Comparison of ENCODE assay signal across 8 cellular contexts in genomic region chr2:84889332-84889731, GRCh38. TPM values are rescaled to one million over a fixed set of nuclear protein-coding genes. Genes with fewer than 3 reads are reported as not detected.
DNase-seq lines count a peak whose midpoint lies in the region; ATAC-seq and TF ChIP-seq lines count a peak whose summit lies in the region.

No MANE protein-coding gene starts in this region.

- TF ChIP-seq CTCF in CD14-positive monocyte (IDR thresholded peaks at IDR 0.05) (no peak), HEK293 (tag by site-specific recombination; IDR thresholded peaks at IDR 0.05) (no peak)

- H3K27me3 Mint-ChIP-seq in CD14-positive monocyte (ENCODE audit: low read depth in 3 of 3) = peaks cover 0 to 2% (median 2%) of the 10 kb centered on the region in 3 donors
- H3K27me3 Mint-ChIP-seq in activated T-helper 1 cell treated with anti-CD3 and anti-CD28 coated beads, Interleukin-12 subunit alpha, Interleukin-12 subunit beta, Interleukin-2, Interleukin-4 antibody, amounts not matched to agents 30 ng/mL and 10 ng/mL and 1 ng/mL, durations not matched to agents 14 hours and 24 hours and 36 hours (ENCODE audit: insufficient read depth) = no peaks in the 10 kb centered on the region

- H3K4me1 Mint-ChIP-seq in CD14-positive monocyte = peaks cover 39% of the 10 kb centered on the region
- peaks cover 69% of the 10 kb centered on the region for H3K4me1 Mint-ChIP-seq in activated T-helper 1 cell treated with anti-CD3 and anti-CD28 coated beads, Interleukin-12 subunit alpha, Interleukin-12 subunit beta, Interleukin-2, Interleukin-4 antibody, amounts not matched to agents 30 ng/mL and 10 ng/mL and 1 ng/mL, durations not matched to agents 14 hours and 24 hours and 36 hours (ENCODE audit: low read depth)

- 94% methylated on average over 2 of the region's 2 CpGs for WGBS in aorta, 2 donors

- H3K4me3 ChIP-seq in HEK293 (ENCODE audit: low read depth, low read length) (no peak overlapping the region), muscle layer of duodenum (ENCODE audit: low read depth in 1 of 2, low read length in 2 of 2) (peak overlapping the region in 1 of 2 donors; percentile 49), aorta (ENCODE audit: low read length in 2 of 2) (no peak overlapping the region)

- peak overlapping the region; percentile 4 to 78 for H3K4me3 Mint-ChIP-seq in CD14-positive monocyte
- H3K4me3 Mint-ChIP-seq in activated T-helper 1 cell treated with anti-CD3 and anti-CD28 coated beads, Interleukin-12 subunit alpha, Interleukin-12 subunit beta, Interleukin-2, Interleukin-4 antibody, amounts not matched to agents 30 ng/mL and 10 ng/mL and 1 ng/mL, durations not matched to agents 14 hours and 24 hours and 36 hours = peak overlapping the region; percentile 62

- intact Hi-C loops in CD14-positive monocyte (cut with micrococcal nuclease) = no loop called here
- intact Hi-C loops in activated T-helper 1 cell treated with anti-CD3 and anti-CD28 coated beads, Interleukin-12 subunit alpha, Interleukin-12 subunit beta, Interleukin-2, Interleukin-4 antibody, amounts not matched to agents 30 ng/mL and 10 ng/mL and 1 ng/mL, durations not matched to agents 14 hours and 24 hours and 36 hours (cut with micrococcal nuclease) = loop anchor here (2.0 kb wide), 1 partner anchor 35 kb away; no protein-coding TSS in a partner anchor
- intact Hi-C loops in aorta (cut with DNase I) = no loop called here

- CTCF ChIA-PET in HEK293 (lab: Yijun Ruan, JAX) = interaction anchor here (4.3 kb wide), 1 partner anchor 37 kb away, joined by 24 read pairs; no protein-coding TSS in a partner anchor

- peaks cover 0 to 4% (median 0%) of the 10 kb centered on the region in 7 donors for H3K9me3 Mint-ChIP-seq in CD14-positive monocyte
- H3K9me3 Mint-ChIP-seq in activated T-helper 1 cell treated with anti-CD3 and anti-CD28 coated beads, Interleukin-12 subunit alpha, Interleukin-12 subunit beta, Interleukin-2, Interleukin-4 antibody, amounts not matched to agents 30 ng/mL and 10 ng/mL and 1 ng/mL, durations not matched to agents 14 hours and 24 hours and 36 hours = no peaks in the 10 kb centered on the region

- peak overlapping the region; percentile 92 to 96 (median 94) for H3K27ac Mint-ChIP-seq in CD14-positive monocyte
- H3K27ac Mint-ChIP-seq in activated T-helper 1 cell treated with anti-CD3 and anti-CD28 coated beads, Interleukin-12 subunit alpha, Interleukin-12 subunit beta, Interleukin-2, Interleukin-4 antibody, amounts not matched to agents 30 ng/mL and 10 ng/mL and 1 ng/mL, durations not matched to agents 14 hours and 24 hours and 36 hours = peak overlapping the region; percentile 97

- H3K36me3 Mint-ChIP-seq in CD14-positive monocyte = no peaks in the 10 kb centered on the region
- H3K36me3 Mint-ChIP-seq in activated T-helper 1 cell treated with anti-CD3 and anti-CD28 coated beads, Interleukin-12 subunit alpha, Interleukin-12 subunit beta, Interleukin-2, Interleukin-4 antibody, amounts not matched to agents 30 ng/mL and 10 ng/mL and 1 ng/mL, durations not matched to agents 14 hours and 24 hours and 36 hours (ENCODE audit: low read depth) = no peaks in the 10 kb centered on the region

- ATAC-seq in aorta (ENCODE audit: low FRiP score) = no peak

- H3K9me3 ChIP-seq in HEK293 (ENCODE audit: control insufficient read depth, insufficient read depth, low read depth, low read length) = no peaks in the 10 kb centered on the region
- no peaks in the 10 kb centered on the region for H3K9me3 ChIP-seq in muscle layer of duodenum (ENCODE audit: control insufficient read depth in 1 of 2, low read length in 2 of 2)
- no peaks in the 10 kb centered on the region for H3K9me3 ChIP-seq in aorta (ENCODE audit: control insufficient read depth, low read length)

- H3K27ac ChIP-seq in HEK293 (ENCODE audit: extremely low read depth, low read depth, low read length) (no peak overlapping the region), muscle layer of duodenum (ENCODE audit: low read length) (peak overlapping the region; percentile 74), aorta (ENCODE audit: low read depth in 1 of 2, low read length in 2 of 2) (no peak overlapping the region)

- H3K4me1 ChIP-seq in HEK293 (ENCODE audit: control insufficient read depth, insufficient read depth, low read length) (no peaks in the 10 kb centered on the region), muscle layer of duodenum (ENCODE audit: control insufficient read depth in 1 of 2, insufficient read depth in 2 of 2, low read length in 2 of 2) (peaks cover 5 to 10% of the 10 kb centered on the region in 2 donors), aorta (ENCODE audit: control insufficient read depth in 1 of 2, insufficient read depth in 2 of 2, low read length in 2 of 2) (no peaks in the 10 kb centered on the region)

- no peak for DNase-seq in CD14-positive monocyte (ENCODE audit: low spot score)
- DNase-seq in activated T-helper 1 cell treated with anti-CD3 and anti-CD28 coated beads, Interleukin-12 subunit alpha, Interleukin-12 subunit beta, Interleukin-2, Interleukin-4 antibody, amounts not matched to agents 30 ng/mL and 10 ng/mL and 1 ng/mL, durations not matched to agents 14 hours and 24 hours and 36 hours (ENCODE audit: low spot score) = no peak
- no peak for DNase-seq in cortex of kidney (lab: John Stamatoyannopoulos, UW)
- DNase-seq in iPS-NIHi11 (ENCODE audit: low spot score) = no peak
- no peak for DNase-seq in aorta
- no peak for DNase-seq in dedifferentiated amniotic fluid mesenchymal stem cell (ENCODE audit: extremely low spot score)

- POLR2A ChIA-PET in HEK293 (lab: Yijun Ruan, JAX) = interaction anchor here (0.7 to 1.1 kb wide), 2 partner anchors 9 to 18 kb away, joined by 3 to 5 read pairs; no protein-coding TSS in a partner anchor

- H3K27me3 ChIP-seq in muscle layer of duodenum (ENCODE audit: low read depth, low read length) (no peaks in the 10 kb centered on the region), aorta (ENCODE audit: control insufficient read depth in 1 of 2, insufficient read depth in 2 of 2, low read length in 1 of 2) (no peaks in the 10 kb centered on the region)

- H3K36me3 ChIP-seq in HEK293 (ENCODE audit: control insufficient read depth in 2 of 2, insufficient read depth in 1 of 2, low read length in 2 of 2) (no peaks in the 10 kb centered on the region), muscle layer of duodenum (ENCODE audit: control insufficient read depth in 1 of 2, insufficient read depth in 2 of 2, low read length in 2 of 2) (no peaks in the 10 kb centered on the region), aorta (ENCODE audit: control insufficient read depth in 1 of 2, insufficient read depth in 2 of 2, low read length in 1 of 2) (no peaks in the 10 kb centered on the region)

TF ChIP-seq in HEK293, 187 proteins besides CTCF, POLR2A, EP300 and RAD21 (continues in another document):
- TF ChIP-seq MZF1 (tag by site-specific recombination; IDR thresholded peaks at IDR 0.05; ENCODE audit: borderline replicate concordance) (no peak), ZFP37 (tag by site-specific recombination; IDR thresholded peaks at IDR 0.05) (no peak), ZNF133 (tag by site-specific recombination; IDR thresholded peaks at IDR 0.05) (no peak), ZNF548 (tag by site-specific recombination; IDR thresholded peaks at IDR 0.05) (no peak), BCL6B (tag by site-specific recombination; IDR thresholded peaks at IDR 0.05) (no peak)

RNA-seq across cellular contexts. Expression of gene TRABD2A, which starts 8.4 kb away (rescaled TPM):
- polyA plus RNA-seq in CD14-positive monocyte (under 1 TPM; 0.79 to 0.95 TPM), aorta (1 to 10 TPM in 1 of 2 donors, under 1 TPM in 1; 0.23 to 1.4 TPM)
- 62.1 and 62.2 TPM in 2 replicates for total RNA-seq in activated T-helper 1 cell treated with anti-CD3 and anti-CD28 coated beads, Interleukin-12 subunit alpha, Interleukin-12 subunit beta, Interleukin-2, Interleukin-4 antibody, amounts not matched to agents 30 ng/mL and 10 ng/mL and 1 ng/mL, durations not matched to agents 14 hours and 24 hours and 36 hours
- total RNA-seq in aorta = 1 to 10 TPM; 1.1 to 2.2 TPM

RNA-seq across cellular contexts. Expression of gene TMSB10, which starts 16.1 kb away (rescaled TPM):
- polyA plus RNA-seq in CD14-positive monocyte (1,000 to 10,000 TPM; 5,130 to 6,847 TPM), aorta (1,000 to 10,000 TPM; 1,527 to 2,217 TPM)
- total RNA-seq in activated T-helper 1 cell treated with anti-CD3 and anti-CD28 coated beads, Interleukin-12 subunit alpha, Interleukin-12 subunit beta, Interleukin-2, Interleukin-4 antibody, amounts not matched to agents 30 ng/mL and 10 ng/mL and 1 ng/mL, durations not matched to agents 14 hours and 24 hours and 36 hours = 2,415 and 2,510 TPM in 2 replicates
- total RNA-seq in aorta = 1,000 to 10,000 TPM in 1 of 2 donors, 100 to 1,000 TPM in 1; 876 to 1,016 TPM

Comparison
In these comparisons a context has a peak if more than half of its experiments do, and no peak if none do; other contexts are left out.
1. RNA of gene TRABD2A, which starts 8.4 kb away (total RNA-seq): 62.1 to 62.2 TPM in activated T-helper 1 cell treated with anti-CD3 and anti-CD28 coated beads, Interleukin-12 subunit alpha, Interleukin-12 subunit beta, Interleukin-2, Interleukin-4 antibody, amounts not matched to agents 30 ng/mL and 10 ng/mL and 1 ng/mL, durations not matched to agents 14 hours and 24 hours and 36 hours; 1.1 to 2.2 TPM in aorta; every median in the first group is over 10 times any median in the second.